1 cellular context compared by ENCODE assay signal in genomic region chr7:30478349-30479228, GRCh38.
TF ChIP-seq lines count a peak whose summit lies in the region.

A gene with protein sequence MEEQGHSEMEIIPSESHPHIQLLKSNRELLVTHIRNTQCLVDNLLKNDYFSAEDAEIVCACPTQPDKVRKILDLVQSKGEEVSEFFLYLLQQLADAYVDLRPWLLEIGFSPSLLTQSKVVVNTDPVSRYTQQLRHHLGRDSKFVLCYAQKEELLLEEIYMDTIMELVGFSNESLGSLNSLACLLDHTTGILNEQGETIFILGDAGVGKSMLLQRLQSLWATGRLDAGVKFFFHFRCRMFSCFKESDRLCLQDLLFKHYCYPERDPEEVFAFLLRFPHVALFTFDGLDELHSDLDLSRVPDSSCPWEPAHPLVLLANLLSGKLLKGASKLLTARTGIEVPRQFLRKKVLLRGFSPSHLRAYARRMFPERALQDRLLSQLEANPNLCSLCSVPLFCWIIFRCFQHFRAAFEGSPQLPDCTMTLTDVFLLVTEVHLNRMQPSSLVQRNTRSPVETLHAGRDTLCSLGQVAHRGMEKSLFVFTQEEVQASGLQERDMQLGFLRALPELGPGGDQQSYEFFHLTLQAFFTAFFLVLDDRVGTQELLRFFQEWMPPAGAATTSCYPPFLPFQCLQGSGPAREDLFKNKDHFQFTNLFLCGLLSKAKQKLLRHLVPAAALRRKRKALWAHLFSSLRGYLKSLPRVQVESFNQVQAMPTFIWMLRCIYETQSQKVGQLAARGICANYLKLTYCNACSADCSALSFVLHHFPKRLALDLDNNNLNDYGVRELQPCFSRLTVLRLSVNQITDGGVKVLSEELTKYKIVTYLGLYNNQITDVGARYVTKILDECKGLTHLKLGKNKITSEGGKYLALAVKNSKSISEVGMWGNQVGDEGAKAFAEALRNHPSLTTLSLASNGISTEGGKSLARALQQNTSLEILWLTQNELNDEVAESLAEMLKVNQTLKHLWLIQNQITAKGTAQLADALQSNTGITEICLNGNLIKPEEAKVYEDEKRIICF (minus strand): TSS chr7:30478784. CDS start chr7:30456921, 21,863 bp downstream.

TF ChIP-seq in H1, 55 proteins besides CTCF, POLR2A, EP300 and RAD21:
- TF ChIP-seq SP1 (IDR thresholded peaks at IDR 0.05; ENCODE audit: low read depth, low read length) (no peak), HDAC6 (IDR thresholded peaks at IDR 0.05; ENCODE audit: low read depth, low read length) (no peak), FOSL1 (IDR thresholded peaks at IDR 0.05; ENCODE audit: insufficient read depth, low read depth, low read length) (no peak), TAF7 (optimal IDR thresholded peaks at IDR 0.05; ENCODE audit: borderline replicate concordance, low read depth, low read length) (no peak), BCL11A (IDR thresholded peaks at IDR 0.05; ENCODE audit: low read depth in 2 of 2, low read length in 2 of 2) (no peak), RFX5 (IDR thresholded peaks at IDR 0.05; ENCODE audit: borderline replicate concordance, low read depth, low read length) (no peak), SP4 (IDR thresholded peaks at IDR 0.05; ENCODE audit: low read length) (no peak), RNF2 (IDR thresholded peaks at IDR 0.05; ENCODE audit: borderline replicate concordance, low read depth, low read length, missing control alignments, poor library complexity, severe bottlenecking) (no peak), MAX (IDR thresholded peaks at IDR 0.05) (peak; percentile 73; the same call in 1 of the 2 replicates), KDM4A (IDR thresholded peaks at IDR 0.05; ENCODE audit: low read depth, low read length, severe bottlenecking) (peak; percentile 92), KDM5A (IDR thresholded peaks at IDR 0.05; ENCODE audit: low read length) (no peak), SIN3A (conservative IDR thresholded peaks at IDR 0.05 in 1 of 2, IDR thresholded peaks at IDR 0.05 in 1 of 2; ENCODE audit: low read depth in 1 of 2, low read length in 2 of 2) (no peak), E2F6 (IDR thresholded peaks at IDR 0.05) (peak; percentile 73), CREB1 (IDR thresholded peaks at IDR 0.05) (peak; percentile 29; the same call in 1 of the 2 replicates), CBX5 (IDR thresholded peaks at IDR 0.05; ENCODE audit: low read depth, low read length) (no peak), PHF8 (conservative IDR thresholded peaks at IDR 0.05; ENCODE audit: low read depth, low read length) (peak; percentile 53), MAFK (IDR thresholded peaks at IDR 0.05; ENCODE audit: low read depth, low read length) (no peak), EGR1 (IDR thresholded peaks at IDR 0.05; ENCODE audit: borderline replicate concordance, low read depth, low read length) (peak; percentile 55; the same call in 1 of the 2 replicates), POLR2AphosphoS5 (IDR thresholded peaks at IDR 0.05; ENCODE audit: low read depth, low read length) (peak; percentile 67), ASH2L (IDR thresholded peaks at IDR 0.05; ENCODE audit: low read length) (peak; percentile 90), CHD2 (IDR thresholded peaks at IDR 0.05; ENCODE audit: low read length) (peak; percentile 69; the same call in 1 of the 2 replicates), GABPA (IDR thresholded peaks at IDR 0.05; ENCODE audit: borderline replicate concordance, insufficient read depth, low read length) (no peak), TAF1 (IDR thresholded peaks at IDR 0.05; ENCODE audit: low read depth, low read length) (peak; percentile 53; the same call in 1 of the 2 replicates), ATF3 (IDR thresholded peaks at IDR 0.05; ENCODE audit: insufficient read depth, low read depth, low read length) (no peak), EZH2 (IDR thresholded peaks at IDR 0.05; ENCODE audit: low read depth, low read length, severe bottlenecking) (peak; percentile 46), CEBPB (IDR thresholded peaks at IDR 0.05; ENCODE audit: low read depth, low read length) (no peak)
